ENCODE assay signal across 1 cellular context in the genomic region with DNA sequence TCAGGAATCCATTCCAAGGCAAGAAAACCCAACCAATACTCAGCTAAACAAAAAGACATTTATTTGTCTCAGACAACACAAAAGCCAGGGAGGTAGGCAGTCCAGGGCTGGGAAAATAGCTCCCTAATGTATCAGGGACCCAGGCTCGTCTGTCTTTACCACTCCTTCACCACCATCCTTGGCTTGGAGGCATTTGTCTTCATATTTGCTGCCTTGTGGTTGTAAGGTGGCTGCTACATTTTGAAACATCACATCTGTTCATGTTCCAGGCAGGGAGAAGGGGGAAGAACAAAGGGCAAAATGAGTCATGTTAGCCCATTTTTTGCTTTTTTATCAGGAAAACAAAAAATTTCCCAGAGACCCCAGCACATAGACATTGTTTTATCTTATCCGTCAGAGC.
TF ChIP-seq lines count a peak whose summit lies in the region.

No MANE protein-coding gene starts in this region.

TF ChIP-seq in SK-N-SH, 30 proteins besides CTCF, POLR2A, EP300 and RAD21 (continued from another document):
- TF ChIP-seq REST (IDR thresholded peaks at IDR 0.05; ENCODE audit: low read depth, low read length) (no peak), GATA2 (CRISPR knock-in tag; IDR thresholded peaks at IDR 0.05) (no peak), CHD2 (IDR thresholded peaks at IDR 0.05; ENCODE audit: low read length, partially characterized antibody) (no peak), ELF1 (IDR thresholded peaks at IDR 0.05) (no peak), YY1 (IDR thresholded peaks at IDR 0.05; ENCODE audit: low read depth) (no peak), NFIC (IDR thresholded peaks at IDR 0.05; ENCODE audit: borderline replicate concordance) (no peak), TEAD4 (IDR thresholded peaks at IDR 0.05; ENCODE audit: borderline replicate concordance, insufficient read depth) (no peak), POLR2AphosphoS5 (IDR thresholded peaks at IDR 0.05; ENCODE audit: low read depth, low read length) (no peak)
- TF ChIP-seq, protein P1, sequence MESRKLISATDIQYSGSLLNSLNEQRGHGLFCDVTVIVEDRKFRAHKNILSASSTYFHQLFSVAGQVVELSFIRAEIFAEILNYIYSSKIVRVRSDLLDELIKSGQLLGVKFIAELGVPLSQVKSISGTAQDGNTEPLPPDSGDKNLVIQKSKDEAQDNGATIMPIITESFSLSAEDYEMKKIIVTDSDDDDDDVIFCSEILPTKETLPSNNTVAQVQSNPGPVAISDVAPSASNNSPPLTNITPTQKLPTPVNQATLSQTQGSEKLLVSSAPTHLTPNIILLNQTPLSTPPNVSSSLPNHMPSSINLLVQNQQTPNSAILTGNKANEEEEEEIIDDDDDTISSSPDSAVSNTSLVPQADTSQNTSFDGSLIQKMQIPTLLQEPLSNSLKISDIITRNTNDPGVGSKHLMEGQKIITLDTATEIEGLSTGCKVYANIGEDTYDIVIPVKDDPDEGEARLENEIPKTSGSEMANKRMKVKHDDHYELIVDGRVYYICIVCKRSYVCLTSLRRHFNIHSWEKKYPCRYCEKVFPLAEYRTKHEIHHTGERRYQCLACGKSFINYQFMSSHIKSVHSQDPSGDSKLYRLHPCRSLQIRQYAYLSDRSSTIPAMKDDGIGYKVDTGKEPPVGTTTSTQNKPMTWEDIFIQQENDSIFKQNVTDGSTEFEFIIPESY (IDR thresholded peaks at IDR 0.05; ENCODE audit: borderline replicate concordance, low read depth) = no peak
- TF ChIP-seq, protein P2, sequence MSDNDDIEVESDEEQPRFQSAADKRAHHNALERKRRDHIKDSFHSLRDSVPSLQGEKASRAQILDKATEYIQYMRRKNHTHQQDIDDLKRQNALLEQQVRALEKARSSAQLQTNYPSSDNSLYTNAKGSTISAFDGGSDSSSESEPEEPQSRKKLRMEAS (IDR thresholded peaks at IDR 0.05; ENCODE audit: low read depth) = no peak
